In genomic region chr18:72871091-72871490, GRCh38 we compare ENCODE assay signal across 19 cellular contexts. TPM values are rescaled to one million over a fixed set of nuclear protein-coding genes. Genes with fewer than 3 reads are reported as not detected.
DNase-seq lines count a peak whose midpoint lies in the region; ATAC-seq and TF ChIP-seq lines count a peak whose summit lies in the region.
"Had no signal": no experiment of that assay in that cellular context is flagged by ENCODE, and none has a peak within 500 bp of the region (broad histone marks: within the 10 kb centered on the region; RNA-seq: fewer than 3 reads in every experiment).

No MANE protein-coding gene starts in this region.

- H3K4me1 ChIP-seq in RWPE2 (ENCODE audit: insufficient read depth, poor library complexity, severe bottlenecking) (peaks cover 15% of the 10 kb centered on the region), HAP-1 (no peaks in the 10 kb centered on the region)
- H3K4me1 ChIP-seq: BE2C had no signal

- peaks cover 2% of the 10 kb centered on the region for H3K9me3 Mint-ChIP-seq in CD4-positive, alpha-beta T cell
- H3K9me3 Mint-ChIP-seq: activated T-helper 2 cell treated with anti-CD3 and anti-CD28 coated beads, Interferon-gamma antibody, Interleukin-2, Interleukin-4, amounts not matched to agents 10 μg/mL and 5 μg/mL and 100 μg/mL, durations not matched to agents 14 hours and 24 hours and 36 hours; endodermal cell had no signal

- no peaks in the 10 kb centered on the region for H3K4me1 Mint-ChIP-seq in CD4-positive, alpha-beta T cell (ENCODE audit: low read depth)

- intact Hi-C loops in CD4-positive, alpha-beta T cell (cut with DNase I, micrococcal nuclease): loop anchor here in 1 of 2 experiments (10.0 kb wide), 1 partner anchor 64 kb away; no protein-coding TSS in a partner anchor

- peak; percentile 41 for DNase-seq in AG09319 (ENCODE audit: extremely low read depth, low read depth)
- DNase-seq in HFF-Myc (ENCODE audit: extremely low read depth, low read depth): peak; percentile 69
- DNase-seq in RWPE2 (ENCODE audit: low spot score): no peak
- peak; percentile 59 for DNase-seq in fibroblast of the conjunctiva (ENCODE audit: low read depth)
- no peak for DNase-seq in CD4-positive, alpha-beta T cell
- no peak for DNase-seq in central memory CD4-positive, alpha-beta T cell
- DNase-seq in HAP-1 (ENCODE audit: low spot score in 2 of 2): no peak
- DNase-seq: activated CD8-positive, alpha-beta T cell treated with anti-CD3 and anti-CD28 coated beads, Interleukin-2, amount 10 ng/mL, durations not matched to agents 7 days and 5 days; BE2C; endodermal cell; head of caudate nucleus; left cardiac atrium; NCI-H774; SHP77; stimulated activated CD4-positive, alpha-beta T cell treated with anti-CD3 and anti-CD28 coated beads, Interleukin-15, amount 100 ng/mL, for 24 hours had no signal

- CTCF ChIA-PET in CD4-positive, alpha-beta T cell (lab: Charles Lee): no interaction called here

- in situ Hi-C loops in HAP-1 (cut with MboI; ENCODE audit: low sequenced_read_pairs): no loop called here

- ATAC-seq in RWPE2 (ENCODE audit: low read depth): peak; percentile 73
- no peak for ATAC-seq in CD4-positive, alpha-beta T cell (ENCODE audit: poor library complexity)
- no peak for ATAC-seq in GM18868 (IDR thresholded peaks at IDR 0.05; ENCODE audit: unreplicated experiment)
- ATAC-seq: activated CD8-positive, alpha-beta T cell treated with anti-CD3 and anti-CD28 coated beads, Interleukin-2, amount 10 ng/mL, durations not matched to agents 7 days and 5 days; left cardiac atrium had no signal

- TF ChIP-seq CTCF in AG09319 (IDR thresholded peaks at IDR 0.05; ENCODE audit: low read depth, low read length) (no peak), HFF-Myc (IDR thresholded peaks at IDR 0.05; ENCODE audit: low read depth, low read length, missing control alignments) (no peak), RWPE2 (IDR thresholded peaks at IDR 0.05; ENCODE audit: poor library complexity, severe bottlenecking) (no peak)
- no peak for TF ChIP-seq CTCF in CD4-positive, alpha-beta T cell (IDR thresholded peaks at IDR 0.05)

- H3K27ac Mint-ChIP-seq in CD4-positive, alpha-beta T cell: no peak overlapping the region
- H3K27ac Mint-ChIP-seq: activated CD8-positive, alpha-beta T cell treated with anti-CD3 and anti-CD28 coated beads, Interleukin-2, amount 10 ng/mL, durations not matched to agents 7 days and 5 days; activated T-helper 2 cell treated with anti-CD3 and anti-CD28 coated beads, Interferon-gamma antibody, Interleukin-2, Interleukin-4, amounts not matched to agents 10 μg/mL and 5 μg/mL and 100 μg/mL, durations not matched to agents 14 hours and 24 hours and 36 hours; endodermal cell had no signal

- no peak overlapping the region for H3K4me3 Mint-ChIP-seq in CD4-positive, alpha-beta T cell
- H3K4me3 Mint-ChIP-seq: activated CD8-positive, alpha-beta T cell treated with anti-CD3 and anti-CD28 coated beads, Interleukin-2, amount 10 ng/mL, durations not matched to agents 7 days and 5 days; endodermal cell had no signal

- H3K27me3 Mint-ChIP-seq in CD4-positive, alpha-beta T cell: peaks cover 26% of the 10 kb centered on the region

- no peaks in the 10 kb centered on the region for H3K36me3 Mint-ChIP-seq in CD4-positive, alpha-beta T cell (ENCODE audit: low read depth)

- POLR2A ChIA-PET in CD4-positive, alpha-beta T cell (lab: Charles Lee): no interaction called here

- H3K9me3 ChIP-seq in RWPE2 (ENCODE audit: severe bottlenecking) (no peaks in the 10 kb centered on the region), HAP-1 (no peaks in the 10 kb centered on the region)
- H3K9me3 ChIP-seq in CD4-positive, alpha-beta T cell (ENCODE audit: control insufficient read depth, low read length): no peaks in the 10 kb centered on the region
- H3K9me3 ChIP-seq: BE2C, thoracic aorta had no signal

- peak overlapping the region; percentile 35 for H3K27ac ChIP-seq in RWPE2 (ENCODE audit: poor library complexity, severe bottlenecking)
- H3K27ac ChIP-seq in CD4-positive, alpha-beta T cell (ENCODE audit: low read depth, low read length): no peak overlapping the region
- H3K27ac ChIP-seq: cardiac muscle cell, thoracic aorta had no signal

- H3K4me3 ChIP-seq in HFF-Myc (replicated peaks; ENCODE audit: low read depth, low read length): no peak overlapping the region
- no peak overlapping the region for H3K4me3 ChIP-seq in RWPE2 (ENCODE audit: severe bottlenecking)
- H3K4me3 ChIP-seq in HAP-1: no peak overlapping the region
- H3K4me3 ChIP-seq: cardiac muscle cell, thoracic aorta had no signal

- H3K36me3 ChIP-seq in RWPE2 (ENCODE audit: low read depth) (no peaks in the 10 kb centered on the region), HAP-1 (replicated peaks) (no peaks in the 10 kb centered on the region)
- H3K36me3 ChIP-seq: BE2C, cardiac muscle cell, thoracic aorta had no signal

- peaks cover 11% of the 10 kb centered on the region for H3K27me3 ChIP-seq in RWPE2 (ENCODE audit: insufficient read depth, poor library complexity, severe bottlenecking)
- peaks cover 23% of the 10 kb centered on the region for H3K27me3 ChIP-seq in CD4-positive, alpha-beta T cell (ENCODE audit: control insufficient read depth, insufficient read depth, low read length)
- no peaks in the 10 kb centered on the region for H3K27me3 ChIP-seq in HAP-1 (ENCODE audit: low read depth)

RNA-seq across cellular contexts. Expression of gene NETO1, which starts 3.3 kb away (rescaled TPM):
- total RNA-seq in CD4-positive, alpha-beta T cell: not detected
- total RNA-seq: activated CD8-positive, alpha-beta T cell treated with anti-CD3 and anti-CD28 coated beads, Interleukin-2, amount 10 ng/mL, durations not matched to agents 7 days and 5 days; activated T-helper 2 cell treated with anti-CD3 and anti-CD28 coated beads, Interferon-gamma antibody, Interleukin-2, Interleukin-4, amounts not matched to agents 10 μg/mL and 5 μg/mL and 100 μg/mL, durations not matched to agents 14 hours and 24 hours and 36 hours had no signal

Comparison
In these comparisons a context has a peak if more than half of its experiments do, and no peak if none do; other contexts are left out.
1. DNase-seq: peak in AG09319 (single experiment), HFF-Myc (single experiment) and fibroblast of the conjunctiva (single experiment); none in RWPE2 (single experiment), CD4-positive, alpha-beta T cell (0 of 10), central memory CD4-positive, alpha-beta T cell (single experiment) and HAP-1 (0 of 2).